In the genomic region with DNA sequence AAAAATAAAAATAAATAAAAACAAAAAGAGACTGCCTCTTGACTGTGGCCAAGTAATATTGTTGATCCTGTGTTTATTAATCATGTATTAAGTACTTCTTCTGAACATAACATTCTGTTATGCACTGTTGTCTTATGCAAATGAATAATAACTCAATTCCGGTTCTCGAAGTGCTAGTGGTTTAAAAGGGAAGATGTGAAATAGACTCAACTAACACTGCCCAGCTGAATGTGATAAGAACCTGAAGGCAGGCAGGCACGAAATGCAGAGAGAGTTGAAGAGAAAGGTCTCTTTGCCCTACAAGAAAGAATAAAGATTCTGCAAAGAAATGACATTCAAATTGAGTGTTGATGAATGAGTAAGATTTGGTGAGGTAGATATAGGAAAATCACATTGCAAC, we compare ENCODE assay signal across 26 cellular contexts.
"Had no signal": no experiment of that assay in that cellular context is flagged by ENCODE, and none has a peak within 500 bp of the region (broad histone marks: within the 10 kb centered on the region; RNA-seq: fewer than 3 reads in every experiment).

No MANE protein-coding gene starts in this region.

- H3K27ac Mint-ChIP-seq: dendritic cell treated with granulocyte-macrophage colony-stimulating factor and Interleukin-4, amounts not matched to agents 40 ng/mL and 50 ng/mL, for 4 days; effector memory CD8-positive, alpha-beta T cell; endodermal cell had no signal

- ATAC-seq: effector memory CD8-positive, alpha-beta T cell; esophagus mucosa; foreskin keratinocyte; gastrocnemius medialis; gastroesophageal sphincter; heart left ventricle; heart right ventricle had no signal

- H3K27me3 Mint-ChIP-seq: dendritic cell treated with granulocyte-macrophage colony-stimulating factor and Interleukin-4, amounts not matched to agents 40 ng/mL and 50 ng/mL, for 4 days; effector memory CD8-positive, alpha-beta T cell had no signal

- H3K4me1 ChIP-seq: colonic mucosa, esophagus muscularis mucosa, esophagus squamous epithelium, foreskin keratinocyte, gastrocnemius medialis, gastroesophageal sphincter, heart left ventricle, heart right ventricle had no signal

- H3K36me3 ChIP-seq: colonic mucosa, esophagus muscularis mucosa, esophagus squamous epithelium, gastrocnemius medialis, gastroesophageal sphincter, heart left ventricle, heart right ventricle had no signal

- DNase-seq: colonic mucosa; cortex of kidney; dermis blood vessel endothelial cell; dorsolateral prefrontal cortex; effector CD4-positive, alpha-beta T cell; effector CD8-positive, alpha-beta T cell; effector memory CD4-positive, alpha-beta T cell; effector memory CD8-positive, alpha-beta T cell; endodermal cell; erythroblast; esophagus squamous epithelium; foreskin fibroblast; foreskin keratinocyte; foreskin melanocyte; gastrocnemius medialis; glutamatergic neuron; head of caudate nucleus; heart left ventricle; heart right ventricle had no signal

- H3K9me3 Mint-ChIP-seq: endodermal cell had no signal

- H3K27ac ChIP-seq: colonic mucosa, coronary artery, dorsolateral prefrontal cortex, epithelial cell of prostate, esophagus muscularis mucosa, esophagus squamous epithelium, foreskin keratinocyte, gastrocnemius medialis, gastroesophageal sphincter, heart left ventricle, heart right ventricle had no signal

- FAIRE-seq: endothelial cell of umbilical vein had no signal

- H3K4me3 Mint-ChIP-seq: dendritic cell treated with granulocyte-macrophage colony-stimulating factor and Interleukin-4, amounts not matched to agents 40 ng/mL and 50 ng/mL, for 4 days; effector memory CD8-positive, alpha-beta T cell; endodermal cell had no signal

- H3K9me3 ChIP-seq: colonic mucosa, esophagus muscularis mucosa, esophagus squamous epithelium, gastrocnemius medialis, gastroesophageal sphincter, heart left ventricle, heart right ventricle had no signal

- H3K27me3 ChIP-seq: colonic mucosa, dorsolateral prefrontal cortex, esophagus muscularis mucosa, esophagus squamous epithelium, foreskin keratinocyte, gastrocnemius medialis, gastroesophageal sphincter, heart left ventricle, heart right ventricle had no signal

- H3K4me1 Mint-ChIP-seq: endodermal cell had no signal

- H3K4me3 ChIP-seq: colonic mucosa, coronary artery, dorsolateral prefrontal cortex, esophagus muscularis mucosa, esophagus squamous epithelium, gastrocnemius medialis, gastroesophageal sphincter, heart left ventricle, heart right ventricle had no signal
